In the genomic region with DNA sequence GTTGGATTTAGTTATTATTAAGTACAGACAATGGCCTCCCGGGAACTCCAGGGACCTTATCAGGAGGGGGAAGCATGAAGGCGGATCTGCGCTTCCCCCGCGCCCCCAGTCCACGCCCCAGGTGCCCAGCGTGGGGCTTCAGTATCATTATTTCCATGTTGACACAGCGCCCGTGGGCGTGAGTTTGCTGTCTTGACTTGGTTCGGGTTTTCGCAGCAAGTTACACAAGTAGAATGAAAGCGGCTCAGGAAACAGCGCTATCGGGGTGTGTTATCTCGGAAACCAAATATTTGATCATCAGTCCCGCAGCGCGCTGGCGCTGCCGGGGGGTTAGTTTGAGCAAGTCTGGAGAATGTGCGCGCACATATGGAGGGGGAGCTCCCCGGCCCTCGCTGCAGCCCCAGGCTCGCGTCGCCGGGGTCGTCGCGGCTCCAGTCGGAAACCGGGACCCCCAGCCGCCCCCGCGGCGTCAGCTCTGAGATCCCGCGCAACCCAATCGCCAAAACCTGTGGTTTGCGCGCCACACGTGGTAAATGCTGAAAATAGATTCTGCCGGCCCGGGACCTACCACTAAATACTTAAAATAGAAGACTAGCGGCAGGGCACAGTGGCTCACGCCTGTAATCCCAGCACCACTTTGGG, we compare ENCODE assay signal across 10 cellular contexts. TPM values are rescaled to one million over a fixed set of nuclear protein-coding genes. Genes with fewer than 3 reads are reported as not detected.
DNase-seq lines count a peak whose midpoint lies in the region; ATAC-seq and TF ChIP-seq lines count a peak whose summit lies in the region.
"Had no signal": no experiment of that assay in that cellular context is flagged by ENCODE, and none has a peak within 500 bp of the region (broad histone marks: within the 10 kb centered on the region; RNA-seq: fewer than 3 reads in every experiment).

No MANE protein-coding gene starts in this region.

- H3K36me3 ChIP-seq in SK-N-MC (ENCODE audit: insufficient read depth, low read length) (no peaks in the 10 kb centered on the region), iPS-15b (ENCODE audit: control insufficient read depth, insufficient read depth, low read length) (no peaks in the 10 kb centered on the region)

- H3K9me3 ChIP-seq in SK-N-MC (ENCODE audit: low read depth, low read length) = no peaks in the 10 kb centered on the region
- no peaks in the 10 kb centered on the region for H3K9me3 ChIP-seq in iPS-15b (ENCODE audit: control insufficient read depth, insufficient read depth, low read length)

- TF ChIP-seq POLR2A in lower leg skin (IDR thresholded peaks at IDR 0.05) = no peak

- H3K27me3 Mint-ChIP-seq in activated CD4-positive, alpha-beta T cell treated with anti-CD3 and anti-CD28 coated beads for 36 hours = peaks cover 70% of the 10 kb centered on the region

- no peak for TF ChIP-seq CTCF in lower leg skin (IDR thresholded peaks at IDR 0.05)

- H3K4me3 Mint-ChIP-seq in activated CD4-positive, alpha-beta T cell treated with anti-CD3 and anti-CD28 coated beads for 36 hours = no peak overlapping the region

- DNase-seq in activated CD4-positive, alpha-beta T cell treated with anti-CD3 and anti-CD28 coated beads for 36 hours = peak; percentile 48
- no peak for DNase-seq in activated CD4-positive, alpha-beta T cell treated with anti-CD3 and anti-CD28 coated beads, Interleukin-2, amount 50 U/mL, for 4 hours
- DNase-seq in SK-N-MC (ENCODE audit: low read depth, low spot score) = no peak
- peak; percentile 58 for DNase-seq in stimulated activated CD8-positive, alpha-beta memory T cell treated with anti-CD3 and anti-CD28 coated beads, Interleukin-4, amount 100 ng/mL, for 48 hours
- DNase-seq in COLO829 (ENCODE audit: low spot score) = no peak
- DNase-seq in lower leg skin (ENCODE audit: low spot score in 2 of 2) = no peak
- DNase-seq: activated CD4-positive, CD25-positive, alpha-beta regulatory T cell; MV-4-11 had no signal

- H3K4me3 ChIP-seq in SK-N-MC (peak overlapping the region; percentile 69), iPS-15b (ENCODE audit: low read depth, low read length) (peak overlapping the region; percentile 84), lower leg skin (ENCODE audit: low read depth, poor library complexity, severe bottlenecking) (no peak overlapping the region)

- peaks cover 56% of the 10 kb centered on the region for H3K27me3 ChIP-seq in iPS-15b (ENCODE audit: control insufficient read depth, insufficient read depth, low read length)

- CTCF ChIA-PET in activated CD4-positive, alpha-beta T cell treated with anti-CD3 and anti-CD28 coated beads for 36 hours (lab: Charles Lee) = interaction anchor here (0.7 kb wide), 2 partner anchors 18 to 82 kb away, joined by 3 to 4 read pairs; no protein-coding TSS in a partner anchor

- H3K9me3 Mint-ChIP-seq in activated CD4-positive, alpha-beta T cell treated with anti-CD3 and anti-CD28 coated beads for 36 hours (ENCODE audit: low read depth) = no peaks in the 10 kb centered on the region

- POLR2A ChIA-PET in activated CD4-positive, alpha-beta T cell treated with anti-CD3 and anti-CD28 coated beads for 36 hours (lab: Charles Lee) = no interaction called here

- H3K27ac Mint-ChIP-seq in activated CD4-positive, alpha-beta T cell treated with anti-CD3 and anti-CD28 coated beads for 36 hours = no peak overlapping the region

- no peak overlapping the region for H3K27ac ChIP-seq in SK-N-MC

- H3K9ac ChIP-seq in SK-N-MC (ENCODE audit: insufficient read length) (no peak overlapping the region), iPS-15b (ENCODE audit: low read depth, low read length) (peak overlapping the region; percentile 24)

- peaks cover 46% of the 10 kb centered on the region for H3K4me1 ChIP-seq in iPS-15b (ENCODE audit: control insufficient read depth, insufficient read depth, low read length)

- peak; percentile 47 for ATAC-seq in activated CD4-positive, alpha-beta T cell treated with anti-CD3 and anti-CD28 coated beads for 36 hours
- no peak for ATAC-seq in HG03342 (IDR thresholded peaks at IDR 0.05; ENCODE audit: unreplicated experiment)

- peaks cover 3% of the 10 kb centered on the region for H3K4me1 Mint-ChIP-seq in activated CD4-positive, alpha-beta T cell treated with anti-CD3 and anti-CD28 coated beads for 36 hours

- WGBS in lower leg skin, 2 donors = 12 to 27% methylated on average over 39 to 43 of the region's 48 CpGs

- intact Hi-C loops in activated CD4-positive, alpha-beta T cell treated with anti-CD3 and anti-CD28 coated beads for 36 hours (cut with DNase I, micrococcal nuclease) = loop anchor here (10.0 kb wide), 3 partner anchors 159 to 639 kb away; partner anchors contain the start of gene TFAP2C (in 1 of the 2)
- intact Hi-C loops in lower leg skin (cut with DNase I; ENCODE audit: low total_unique reads) = no loop called here

- no peaks in the 10 kb centered on the region for H3K36me3 Mint-ChIP-seq in activated CD4-positive, alpha-beta T cell treated with anti-CD3 and anti-CD28 coated beads for 36 hours (ENCODE audit: low read depth)

RNA-seq across cellular contexts. Expression of gene BMP7, which starts 2.2 kb away (rescaled TPM):
- total RNA-seq in activated CD4-positive, alpha-beta T cell treated with anti-CD3 and anti-CD28 coated beads for 36 hours = under 1 TPM in 1 of 2 experiments, not detected in 1; 0.41 TPM
- total RNA-seq in lower leg skin = 10 to 100 TPM; 40.5 to 66.3 (median 46.8) TPM

Comparison
In these comparisons a context has a peak if more than half of its experiments do, and no peak if none do; other contexts are left out.
1. DNase-seq: peak in activated CD4-positive, alpha-beta T cell treated with anti-CD3 and anti-CD28 coated beads for 36 hours (single experiment) and stimulated activated CD8-positive, alpha-beta memory T cell treated with anti-CD3 and anti-CD28 coated beads, Interleukin-4, amount 100 ng/mL, for 48 hours (single experiment); none in activated CD4-positive, alpha-beta T cell treated with anti-CD3 and anti-CD28 coated beads, Interleukin-2, amount 50 U/mL, for 4 hours (0 of 2), SK-N-MC (single experiment), COLO829 (single experiment) and lower leg skin (0 of 2).
2. RNA of gene BMP7, which starts 2.2 kb away (total RNA-seq): 40.5 to 66.3 TPM in lower leg skin; 0.41 TPM in activated CD4-positive, alpha-beta T cell treated with anti-CD3 and anti-CD28 coated beads for 36 hours; every median in the first group is over 10 times any median in the second.